Comparison of ENCODE assay signal across 9 cellular contexts in genomic region chr2:219057709-219058540, GRCh38. TPM values are rescaled to one million over a fixed set of nuclear protein-coding genes. Genes with fewer than 3 reads are reported as not detected.
DNase-seq lines count a peak whose midpoint lies in the region; ATAC-seq and TF ChIP-seq lines count a peak whose summit lies in the region.
"Had no signal": no experiment of that assay in that cellular context is flagged by ENCODE, and none has a peak within 500 bp of the region (broad histone marks: within the 10 kb centered on the region; RNA-seq: fewer than 3 reads in every experiment).

No MANE protein-coding gene starts in this region.

- no peak overlapping the region for H3K27ac Mint-ChIP-seq in CD4-positive, CD25-positive, alpha-beta regulatory T cell
- H3K27ac Mint-ChIP-seq in neural progenitor cell: no peak overlapping the region

- no peaks in the 10 kb centered on the region for H3K36me3 ChIP-seq in CD4-positive, CD25-positive, alpha-beta regulatory T cell (ENCODE audit: control insufficient read depth, insufficient read depth, low read length)
- no peaks in the 10 kb centered on the region for H3K36me3 ChIP-seq in PC-3 (ENCODE audit: low read depth, low read length)
- H3K36me3 ChIP-seq in neural progenitor cell: no peaks in the 10 kb centered on the region
- H3K36me3 ChIP-seq in stomach: peaks cover 0 to 23% (median 12%) of the 10 kb centered on the region in 4 donors

- H3K9ac ChIP-seq in PC-3 (ENCODE audit: low read length) (no peak overlapping the region), neural progenitor cell (no peak overlapping the region)

- intact Hi-C loops in PC-3 (cut with micrococcal nuclease) (loop anchor here (1.0 kb wide), 1 partner anchor 61 kb away; no protein-coding TSS in a partner anchor), stomach (cut with DNase I; ENCODE audit: low total_unique reads) (loop anchor here (5.0 kb wide), 1 partner anchor 99 kb away; no protein-coding TSS in a partner anchor)

- peak; percentile 88 to 93 for ATAC-seq in CD4-positive, CD25-positive, alpha-beta regulatory T cell (ENCODE audit: low read depth in 2 of 2)
- ATAC-seq in GM19467 (IDR thresholded peaks at IDR 0.05; ENCODE audit: unreplicated experiment) (peak; percentile 77), PC-3 (peak; percentile 67)

- no peaks in the 10 kb centered on the region for H3K9me2 ChIP-seq in PC-3 (replicated peaks; ENCODE audit: low read length)

- BruUV-seq in PC-3 (replicated peaks; lab: Mats Ljungman, UMichigan): no TSS peak

- H3K9me3 ChIP-seq in CD4-positive, CD25-positive, alpha-beta regulatory T cell (ENCODE audit: control insufficient read depth in 2 of 2, low read length in 2 of 2): no peaks in the 10 kb centered on the region
- no peaks in the 10 kb centered on the region for H3K9me3 ChIP-seq in PC-3 (ENCODE audit: low read length)
- H3K9me3 ChIP-seq in neural progenitor cell (ENCODE audit: low read depth): no peaks in the 10 kb centered on the region
- no peaks in the 10 kb centered on the region for H3K9me3 ChIP-seq in stomach

- WGBS in stomach, 5 donors: 3 to 6% (median 4%) methylated on average over 26 to 52 of the region's 52 CpGs

- no peak overlapping the region for H3K4me3 ChIP-seq in CD4-positive, CD25-positive, alpha-beta regulatory T cell (ENCODE audit: low read depth, low read length)
- H3K4me3 ChIP-seq in PC-3 (ENCODE audit: low read length) (no peak overlapping the region), neural progenitor cell (no peak overlapping the region), stomach (peak overlapping the region; percentile 46 to 61 (median 56))

- peaks cover 26% of the 10 kb centered on the region for H3K27me3 ChIP-seq in CD4-positive, CD25-positive, alpha-beta regulatory T cell (ENCODE audit: control insufficient read depth, insufficient read depth, low read length)
- H3K27me3 ChIP-seq in PC-3 (ENCODE audit: low read length) (peaks cover 46% of the 10 kb centered on the region), neural progenitor cell (peaks cover 100% of the 10 kb centered on the region), stomach (peaks cover 15 to 91% (median 55%) of the 10 kb centered on the region in 3 donors)

- no peak for TF ChIP-seq EP300 in stomach (IDR thresholded peaks at IDR 0.05)

- peak; percentile 62 to 73 (median 72) for DNase-seq in CD4-positive, CD25-positive, alpha-beta regulatory T cell
- DNase-seq in HT1080 (ENCODE audit: low read depth) (peak; percentile 61), PC-3 (peak; percentile 72), activated T-helper 1 cell treated with Interleukin-2 at 50 U/mL for 16 hours (ENCODE audit: low read depth) (peak; percentile 64), fibroblast of the conjunctiva (ENCODE audit: low read depth) (peak; percentile 49), neural progenitor cell (ENCODE audit: low spot score) (peak; percentile 92), stomach (peak; percentile 87)

- TF ChIP-seq CTCF in PC-3 (conservative IDR thresholded peaks at IDR 0.05; ENCODE audit: low read depth, low read length): peak; percentile 87
- peak; percentile 81 for TF ChIP-seq CTCF in neural progenitor cell (IDR thresholded peaks at IDR 0.05)
- TF ChIP-seq CTCF in stomach (IDR thresholded peaks at IDR 0.05): peak in 5 of 7 experiments; percentile 90 to 96 (median 92)

- CTCF ChIA-PET in PC-3 (lab: Charles Lee): interaction anchor here (0.7 to 1.7 kb wide), 7 partner anchors 14 to 97 kb away, joined by 3 to 12 read pairs (median 3); no protein-coding TSS in a partner anchor

- H2AFZ ChIP-seq in PC-3 (ENCODE audit: low read length) (no peak overlapping the region), neural progenitor cell (replicated peaks) (no peak overlapping the region)

- TF ChIP-seq POLR2A in stomach (IDR thresholded peaks at IDR 0.05): no peak

- H3K4me1 Mint-ChIP-seq in CD4-positive, CD25-positive, alpha-beta regulatory T cell: peaks cover 0 to 35% (median 3%) of the 10 kb centered on the region in 4 donors
- H3K4me1 Mint-ChIP-seq in neural progenitor cell: peaks cover 8% of the 10 kb centered on the region

- H3K79me2 ChIP-seq in PC-3 (ENCODE audit: low read length): no peaks in the 10 kb centered on the region
- H3K79me2 ChIP-seq in neural progenitor cell (ENCODE audit: low read depth): no peaks in the 10 kb centered on the region

- no peak overlapping the region for H3K27ac ChIP-seq in CD4-positive, CD25-positive, alpha-beta regulatory T cell (ENCODE audit: insufficient read depth, low read length, poor library complexity, severe bottlenecking)
- no peak overlapping the region for H3K27ac ChIP-seq in PC-3 (ENCODE audit: low read length)
- H3K27ac ChIP-seq in neural progenitor cell: no peak overlapping the region
- H3K27ac ChIP-seq in stomach: peak overlapping the region in 2 of 5 donors; percentile 24 to 85

- no peaks in the 10 kb centered on the region for H3K36me3 Mint-ChIP-seq in CD4-positive, CD25-positive, alpha-beta regulatory T cell
- no peaks in the 10 kb centered on the region for H3K36me3 Mint-ChIP-seq in neural progenitor cell

- POLR2A ChIA-PET in PC-3 (lab: Charles Lee; ENCODE audit: unreplicated experiment): no interaction called here

- H3K4me1 ChIP-seq in CD4-positive, CD25-positive, alpha-beta regulatory T cell (ENCODE audit: control insufficient read depth, insufficient read depth, low read length, poor library complexity, severe bottlenecking): peaks cover 37% of the 10 kb centered on the region
- H3K4me1 ChIP-seq in PC-3 (ENCODE audit: insufficient read depth, low read length) (peaks cover 22% of the 10 kb centered on the region), neural progenitor cell (peaks cover 13% of the 10 kb centered on the region), stomach (peaks cover 41 to 55% (median 53%) of the 10 kb centered on the region in 4 donors)

- no peaks in the 10 kb centered on the region for H3K9me3 Mint-ChIP-seq in CD4-positive, CD25-positive, alpha-beta regulatory T cell
- H3K9me3 Mint-ChIP-seq in neural progenitor cell: peaks cover 3% of the 10 kb centered on the region

- H3F3A ChIP-seq in PC-3 (ENCODE audit: low read length, unreplicated experiment) (no peaks in the 10 kb centered on the region), neural progenitor cell (ENCODE audit: low read depth) (peaks cover 14% of the 10 kb centered on the region)

- H4K20me1 ChIP-seq in PC-3 (ENCODE audit: low read length) (no peaks in the 10 kb centered on the region), neural progenitor cell (ENCODE audit: low read depth) (peaks cover 53% of the 10 kb centered on the region)

- peaks cover 66% of the 10 kb centered on the region for H3K27me3 Mint-ChIP-seq in CD4-positive, CD25-positive, alpha-beta regulatory T cell
- H3K27me3 Mint-ChIP-seq in neural progenitor cell (ENCODE audit: insufficient read depth, low read depth): peaks cover 68% of the 10 kb centered on the region

- H3K4me2 ChIP-seq in PC-3 (ENCODE audit: low read length): peak overlapping the region; percentile 75; the same call in 1 of the 2 replicates
- peak overlapping the region; percentile 57 for H3K4me2 ChIP-seq in neural progenitor cell

- H3K4me3 Mint-ChIP-seq in CD4-positive, CD25-positive, alpha-beta regulatory T cell: peak overlapping the region in 3 of 4 donors; percentile 21 to 66 (median 64)
- no peak overlapping the region for H3K4me3 Mint-ChIP-seq in neural progenitor cell

RNA-seq across cellular contexts. Expression of gene IHH, which starts 2.8 kb away (rescaled TPM):
- not detected for total RNA-seq in CD4-positive, CD25-positive, alpha-beta regulatory T cell
- not detected for polyA plus RNA-seq in CD4-positive, CD25-positive, alpha-beta regulatory T cell
- not detected in 2 replicates for total RNA-seq in HT1080 (2014; rRNA removed; shearing (Covaris generic))
- polyA plus RNA-seq in HT1080 (2015; cell fraction: cytosol; rRNA removed): not detected in 2 replicates
- not detected in 2 replicates for polyA plus RNA-seq in HT1080 (2015; cell fraction: nucleus; rRNA removed)
- total RNA-seq in PC-3 (2014; rRNA removed): 0.07 TPM in 1 of 2 replicates, not detected in the other
- total RNA-seq in neural progenitor cell (ENCODE audit: low replicate concordance): 0.06 TPM in 1 of 2 replicates, not detected in the other
- total RNA-seq in stomach: 10 to 100 TPM in 4 of 5 donors, under 1 TPM in 1; 0.58 to 59.1 (median 16.5) TPM
- polyA plus RNA-seq in stomach: 1 to 10 TPM; 6.4 to 9.0 (median 7.8) TPM
- total RNA-seq: T-helper 1 cell treated with Interleukin-12 subunit alpha and Interleukin-12 subunit beta and Interleukin-4 antibody, amounts not matched to agents 30 ng/mL and 1 ng/mL, for 36 hours had no signal

RNA-seq across cellular contexts. Expression of gene CFAP65, which starts 16.6 kb away (rescaled TPM):
- not detected for total RNA-seq in CD4-positive, CD25-positive, alpha-beta regulatory T cell
- polyA plus RNA-seq in CD4-positive, CD25-positive, alpha-beta regulatory T cell: not detected
- not detected in 2 replicates for total RNA-seq in HT1080 (2014; rRNA removed; shearing (Covaris generic))
- polyA plus RNA-seq in HT1080 (2015; cell fraction: cytosol; rRNA removed): 0.09 and 0.17 TPM in 2 replicates
- 0.25 and 0.26 TPM in 2 replicates for polyA plus RNA-seq in HT1080 (2015; cell fraction: nucleus; rRNA removed)
- total RNA-seq in PC-3 (2014; rRNA removed): 0.17 and 0.18 TPM in 2 replicates
- 0.22 and 0.80 TPM in 2 replicates for total RNA-seq in neural progenitor cell (ENCODE audit: low replicate concordance)
- 1 to 10 TPM in 1 of 5 donors, not detected in 4; 2.6 TPM for total RNA-seq in stomach
- under 1 TPM in 1 of 3 donors, not detected in 2; 0.10 TPM for polyA plus RNA-seq in stomach
- total RNA-seq: T-helper 1 cell treated with Interleukin-12 subunit alpha and Interleukin-12 subunit beta and Interleukin-4 antibody, amounts not matched to agents 30 ng/mL and 1 ng/mL, for 36 hours had no signal

Comparison
In these comparisons a context has a peak if more than half of its experiments do, and no peak if none do; other contexts are left out.
1. H3K4me3 ChIP-seq: peak in stomach (4 of 4); none in CD4-positive, CD25-positive, alpha-beta regulatory T cell (single experiment), PC-3 (single experiment) and neural progenitor cell (single experiment).
2. Peak in every context shown above with its lines, with median percentiles within 50 percentile points of each other: ATAC-seq, DNase-seq and CTCF ChIP-seq.